ENCODE assay signal across 35 cellular contexts in genomic region chr5:41312066-41312465, GRCh38.
"Had no signal": no experiment of that assay in that cellular context is flagged by ENCODE, and none has a peak within 500 bp of the region (broad histone marks: within the 10 kb centered on the region; RNA-seq: fewer than 3 reads in every experiment).

No MANE protein-coding gene starts in this region.

- H3K27ac ChIP-seq: KMS-11 had no signal

- H3K9me3 ChIP-seq: MG63 had no signal

- H3K36me3 ChIP-seq: MG63 had no signal

- H3K4me2 ChIP-seq: KMS-11 had no signal

- H3K9ac ChIP-seq: KMS-11 had no signal

- DNase-seq: Karpas-422, Kasumi-1, KG1, MG63, MV-4-11, NCI-H1048, NCI-H1092, NCI-H1092 treated with DMSO at 0.1 percent for 48 hours, NCI-H1105, NCI-H1105 treated with DMSO at 0.1 percent for 48 hours, NCI-H1417, NCI-H1417 treated with DMSO at 0.1 percent for 48 hours, NCI-H1436, NCI-H1436 treated with DMSO at 0.1 percent for 48 hours, NCI-H146, NCI-H1694, NCI-H1694 treated with DMSO at 0.1 percent for 48 hours, NCI-H187, NCI-H187 treated with DMSO at 0.1 percent for 48 hours, NCI-H1930, NCI-H2029, NCI-H2029 treated with DMSO at 0.1 percent for 48 hours, NCI-H2081, NCI-H2081 treated with DMSO at 0.1 percent for 48 hours, NCI-H2107, NCI-H2171, NCI-H2171 treated with DMSO at 0.1 percent for 48 hours, NCI-H2227 treated with DMSO at 0.1 percent for 48 hours, NCI-H226, NCI-H345, NCI-H446, NCI-H446 treated with DMSO at 0.1 percent for 48 hours, NCI-H510A, NCI-H510A treated with DMSO at 0.1 percent for 48 hours had no signal

- H3K4me3 ChIP-seq: MG63 had no signal
